In the genomic region with DNA sequence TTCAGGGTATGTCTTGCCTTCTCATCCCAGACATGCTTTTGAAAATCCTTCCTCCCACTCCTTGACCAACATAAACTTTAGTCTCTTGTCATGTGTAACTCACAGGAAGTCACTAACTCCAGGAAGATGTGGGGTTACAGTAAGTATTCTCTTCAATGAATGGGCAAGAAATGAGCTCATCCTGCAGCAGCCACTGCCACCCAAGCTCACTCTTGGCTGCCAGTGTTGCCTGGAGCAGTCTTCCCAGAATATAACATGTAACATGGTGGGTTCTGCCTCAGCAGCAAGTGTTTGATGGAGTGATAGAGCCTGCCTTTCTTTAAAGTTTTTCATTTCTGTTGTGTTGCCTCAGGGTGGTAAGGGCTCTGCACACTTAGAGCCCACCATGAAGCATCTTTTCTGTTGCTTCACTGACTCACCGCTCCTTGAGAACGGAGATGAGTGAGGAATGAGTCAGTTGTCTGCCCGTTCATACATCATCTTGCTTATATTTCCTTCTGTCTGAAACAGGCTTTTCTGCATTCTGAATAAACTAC, we compare ENCODE assay signal across 10 cellular contexts.
DNase-seq lines count a peak whose midpoint lies in the region; ATAC-seq and TF ChIP-seq lines count a peak whose summit lies in the region.
"Had no signal": no experiment of that assay in that cellular context is flagged by ENCODE, and none has a peak within 500 bp of the region (broad histone marks: within the 10 kb centered on the region; RNA-seq: fewer than 3 reads in every experiment).

No MANE protein-coding gene starts in this region.

- no peak for TF ChIP-seq CTCF in osteoblast (IDR thresholded peaks at IDR 0.05; ENCODE audit: extremely low read depth, low read depth, low read length)

- peaks cover 39% of the 10 kb centered on the region for H3K4me1 ChIP-seq in adipocyte (ENCODE audit: control insufficient read depth, insufficient read depth, low read length)
- peaks cover 52% of the 10 kb centered on the region for H3K4me1 ChIP-seq in osteoblast (ENCODE audit: insufficient read depth, low read length)

- no peaks in the 10 kb centered on the region for H4K20me1 ChIP-seq in osteoblast (ENCODE audit: insufficient read depth, low read length)

- peak overlapping the region; percentile 31 for H2AFZ ChIP-seq in osteoblast (ENCODE audit: low read length)

- peak; percentile 22 for ATAC-seq in GM19395 (IDR thresholded peaks at IDR 0.05; ENCODE audit: unreplicated experiment)
- ATAC-seq in HG02943 (IDR thresholded peaks at IDR 0.05; ENCODE audit: low read depth, unreplicated experiment), result peak; percentile 24
- ATAC-seq: heart left ventricle had no signal

- H3K36me3 ChIP-seq in adipocyte (ENCODE audit: control insufficient read depth, insufficient read depth, low read length, severe bottlenecking), result no peaks in the 10 kb centered on the region
- no peaks in the 10 kb centered on the region for H3K36me3 ChIP-seq in osteoblast (ENCODE audit: insufficient read depth, low read length)

- DNase-seq in adipocyte (ENCODE audit: low read depth) (peak; percentile 72), osteoblast (ENCODE audit: insufficient read length, low spot score, missing footprints) (peak; percentile 71), putamen (ENCODE audit: low spot score) (no peak), 8988T (no peak), NCI-H2171 treated with DMSO at 0.1 percent for 48 hours (lab: John Stamatoyannopoulos, UW) (no peak)
- no peak for DNase-seq in stimulated activated naive CD4-positive, alpha-beta T cell (lab: John Stamatoyannopoulos, UW)
- DNase-seq: heart left ventricle, NCI-H1105 treated with DMSO at 0.1 percent for 48 hours had no signal

- peak overlapping the region; percentile 93 for H3K27ac ChIP-seq in osteoblast (ENCODE audit: low read depth, low read length)
- H3K27ac ChIP-seq: heart left ventricle had no signal

- peak overlapping the region; percentile 33 for H3K4me3 ChIP-seq in adipocyte (ENCODE audit: low read length)
- H3K4me3 ChIP-seq in osteoblast (ENCODE audit: insufficient read depth, low read length), result peak overlapping the region; percentile 48
- H3K4me3 ChIP-seq: heart left ventricle had no signal

- no peaks in the 10 kb centered on the region for H3K9me3 ChIP-seq in adipocyte (ENCODE audit: control insufficient read depth, low read length)
- H3K9me3 ChIP-seq in osteoblast (ENCODE audit: low read depth, low read length), result no peaks in the 10 kb centered on the region
- H3K9me3 ChIP-seq: heart left ventricle had no signal

- peak overlapping the region; percentile 82 for H3K4me2 ChIP-seq in osteoblast (ENCODE audit: insufficient read depth, low read length)

- no peaks in the 10 kb centered on the region for H3K79me2 ChIP-seq in osteoblast (ENCODE audit: insufficient read depth, low read length)

- peak overlapping the region; percentile 50 for H3K9ac ChIP-seq in adipocyte (ENCODE audit: low read length)

- H3K27me3 ChIP-seq in adipocyte (replicated peaks; ENCODE audit: control insufficient read depth, insufficient read depth, low read length) (no peaks in the 10 kb centered on the region), osteoblast (ENCODE audit: insufficient read depth, low read length) (no peaks in the 10 kb centered on the region)
- H3K27me3 ChIP-seq: heart left ventricle had no signal

Comparison
In these comparisons a context has a peak if more than half of its experiments do, and no peak if none do; other contexts are left out.
1. DNase-seq: peak in adipocyte (single experiment) and osteoblast (single experiment); none in putamen (single experiment), 8988T (single experiment), stimulated activated naive CD4-positive, alpha-beta T cell (0 of 6) and NCI-H2171 treated with DMSO at 0.1 percent for 48 hours (single experiment).